ENCODE assay signal across 25 cellular contexts in genomic region chr12:64598831-64599230, GRCh38. TPM values are rescaled to one million over a fixed set of nuclear protein-coding genes. Genes with fewer than 3 reads are reported as not detected.
DNase-seq lines count a peak whose midpoint lies in the region; ATAC-seq and TF ChIP-seq lines count a peak whose summit lies in the region.
"Had no signal": no experiment of that assay in that cellular context is flagged by ENCODE, and none has a peak within 500 bp of the region (broad histone marks: within the 10 kb centered on the region; RNA-seq: fewer than 3 reads in every experiment).

No MANE protein-coding gene starts in this region.

- peaks cover 47% of the 10 kb centered on the region for H3K4me1 Mint-ChIP-seq in activated naive CD4-positive, alpha-beta T cell treated with anti-CD3 and anti-CD28 coated beads for 36 hours (ENCODE audit: low read depth)
- peaks cover 33% of the 10 kb centered on the region for H3K4me1 Mint-ChIP-seq in activated T-helper 17 cell treated with anti-CD3 and anti-CD28 coated beads, Interleukin-2, amount 50 U/mL, for 72 hours
- H3K4me1 Mint-ChIP-seq in Calu3 (ENCODE audit: low read depth, unreplicated experiment) = peaks cover 10% of the 10 kb centered on the region

- TF ChIP-seq EP300 in neural cell (conservative IDR thresholded peaks at IDR 0.05; ENCODE audit: poor library complexity, severe bottlenecking) = no peak

- H3K9me3 ChIP-seq in DND-41 (ENCODE audit: insufficient read depth, low read length, severe bottlenecking) (no peaks in the 10 kb centered on the region), neural cell (ENCODE audit: low read length) (no peaks in the 10 kb centered on the region)
- H3K9me3 ChIP-seq: esophagus squamous epithelium, gastrocnemius medialis, testis had no signal

- no peaks in the 10 kb centered on the region for H3K27me3 Mint-ChIP-seq in activated naive CD4-positive, alpha-beta T cell treated with anti-CD3 and anti-CD28 coated beads for 36 hours (ENCODE audit: low read depth)
- no peaks in the 10 kb centered on the region for H3K27me3 Mint-ChIP-seq in activated T-helper 17 cell treated with anti-CD3 and anti-CD28 coated beads, Interleukin-2, amount 50 U/mL, for 72 hours
- no peaks in the 10 kb centered on the region for H3K27me3 Mint-ChIP-seq in Calu3 (ENCODE audit: unreplicated experiment)
- H3K27me3 Mint-ChIP-seq: activated T-cell treated with anti-CD3 and anti-CD28 coated beads, Interleukin-2, amount 50 U/mL, for 24 hours; stimulated activated memory B cell treated with anti-CD40 and anti-IgM and Interleukin-4, amounts not matched to agents 10 μg/mL and 1 μg/mL and 100 μg/mL, for 72 hours had no signal

- no peak overlapping the region for H3K9ac ChIP-seq in DND-41 (ENCODE audit: low read depth, low read length)
- no peak overlapping the region for H3K9ac ChIP-seq in neural cell (ENCODE audit: low read length)
- H3K9ac ChIP-seq: neural progenitor cell had no signal

- peaks cover 3% of the 10 kb centered on the region for H3K9me3 Mint-ChIP-seq in activated naive CD4-positive, alpha-beta T cell treated with anti-CD3 and anti-CD28 coated beads for 36 hours
- H3K9me3 Mint-ChIP-seq in activated T-helper 17 cell treated with anti-CD3 and anti-CD28 coated beads, Interleukin-2, amount 50 U/mL, for 72 hours = no peaks in the 10 kb centered on the region
- H3K9me3 Mint-ChIP-seq in Calu3 (ENCODE audit: low read depth, unreplicated experiment) = no peaks in the 10 kb centered on the region
- H3K9me3 Mint-ChIP-seq: activated T-cell treated with anti-CD3 and anti-CD28 coated beads, Interleukin-2, amount 50 U/mL, for 24 hours; T-helper 1 cell treated with Interleukin-12 subunit alpha and Interleukin-12 subunit beta and Interleukin-4 antibody, amounts not matched to agents 30 μg/mL and 1 μg/mL, for 36 hours had no signal

- no peak for TF ChIP-seq RAD21 in neural cell (conservative IDR thresholded peaks at IDR 0.05)

- intact Hi-C loops in activated naive CD4-positive, alpha-beta T cell treated with anti-CD3 and anti-CD28 coated beads for 36 hours (cut with micrococcal nuclease) = loop anchor here (5.0 kb wide), 1 partner anchor 142 kb away; no protein-coding TSS in a partner anchor
- intact Hi-C loops in Calu3 (cut with micrococcal nuclease; ENCODE audit: unreplicated experiment) = no loop called here

- in situ Hi-C loops in GM13976 (cut with MboI; ENCODE audit: low sequenced_read_pairs, unreplicated experiment) = no loop called here

- peak; percentile 48 for ATAC-seq in DND-41 (ENCODE audit: insufficient read depth, low read depth)
- peak; percentile 23 for ATAC-seq in activated T-helper 17 cell treated with anti-CD3 and anti-CD28 coated beads, Interleukin-2, amount 50 U/mL, for 72 hours (replicated peaks)
- ATAC-seq: gastrocnemius medialis; left ventricle myocardium superior; stimulated activated memory B cell treated with anti-CD40 and anti-IgM and Interleukin-4, amounts not matched to agents 10 μg/mL and 1 μg/mL and 100 μg/mL, for 72 hours had no signal

- H3K79me2 ChIP-seq in DND-41 (ENCODE audit: insufficient read depth, low read length) (no peaks in the 10 kb centered on the region), neural cell (replicated peaks; ENCODE audit: insufficient read depth, low read length) (no peaks in the 10 kb centered on the region)

- H3K27me3 ChIP-seq in DND-41 (ENCODE audit: insufficient read depth, low read length, poor library complexity) (no peaks in the 10 kb centered on the region), neural cell (ENCODE audit: insufficient read depth, low read depth, low read length) (no peaks in the 10 kb centered on the region)
- H3K27me3 ChIP-seq: esophagus squamous epithelium, gastrocnemius medialis, neural progenitor cell, testis had no signal

- BruUV-seq in Calu3 (replicated peaks; lab: Mats Ljungman, UMichigan) = no TSS peak

- no peak overlapping the region for H3K27ac Mint-ChIP-seq in activated naive CD4-positive, alpha-beta T cell treated with anti-CD3 and anti-CD28 coated beads for 36 hours
- peak overlapping the region; percentile 73 for H3K27ac Mint-ChIP-seq in activated T-helper 17 cell treated with anti-CD3 and anti-CD28 coated beads, Interleukin-2, amount 50 U/mL, for 72 hours
- no peak overlapping the region for H3K27ac Mint-ChIP-seq in Calu3 (ENCODE audit: unreplicated experiment)
- H3K27ac Mint-ChIP-seq: neural progenitor cell; stimulated activated memory B cell treated with anti-CD40 and anti-IgM and Interleukin-4, amounts not matched to agents 10 μg/mL and 1 μg/mL and 100 μg/mL, for 72 hours; T-helper 1 cell treated with Interleukin-12 subunit alpha and Interleukin-12 subunit beta and Interleukin-4 antibody, amounts not matched to agents 30 μg/mL and 1 μg/mL, for 36 hours had no signal

- no peaks in the 10 kb centered on the region for H3K36me3 Mint-ChIP-seq in activated naive CD4-positive, alpha-beta T cell treated with anti-CD3 and anti-CD28 coated beads for 36 hours (ENCODE audit: low read depth)
- H3K36me3 Mint-ChIP-seq in activated T-helper 17 cell treated with anti-CD3 and anti-CD28 coated beads, Interleukin-2, amount 50 U/mL, for 72 hours (ENCODE audit: low read depth) = no peaks in the 10 kb centered on the region
- H3K36me3 Mint-ChIP-seq in Calu3 (ENCODE audit: insufficient read depth, unreplicated experiment) = no peaks in the 10 kb centered on the region
- H3K36me3 Mint-ChIP-seq: activated naive CD8-positive, alpha-beta T cell treated with anti-CD3 and anti-CD28 coated beads, Interleukin-2, amount 10 ng/mL, durations not matched to agents 7 days and 5 days; neural progenitor cell; stimulated activated memory B cell treated with anti-CD40 and anti-IgM and Interleukin-4, amounts not matched to agents 10 μg/mL and 1 μg/mL and 100 μg/mL, for 72 hours had no signal

- H3K4me3 ChIP-seq in DND-41 (ENCODE audit: low read depth in 1 of 2, low read length in 2 of 2) = no peak overlapping the region
- H3K4me3 ChIP-seq in neural cell (ENCODE audit: low read length) = no peak overlapping the region
- H3K4me3 ChIP-seq: esophagus squamous epithelium, gastrocnemius medialis, neural progenitor cell, skin epidermis, testis had no signal

- H4K20me1 ChIP-seq in DND-41 (ENCODE audit: insufficient read depth, low read length) (no peaks in the 10 kb centered on the region), neural cell (ENCODE audit: insufficient read depth) (no peaks in the 10 kb centered on the region)

- H3K4me3 Mint-ChIP-seq in activated naive CD4-positive, alpha-beta T cell treated with anti-CD3 and anti-CD28 coated beads for 36 hours = peak overlapping the region; percentile 75
- H3K4me3 Mint-ChIP-seq in activated T-helper 17 cell treated with anti-CD3 and anti-CD28 coated beads, Interleukin-2, amount 50 U/mL, for 72 hours = peak overlapping the region; percentile 86
- no peak overlapping the region for H3K4me3 Mint-ChIP-seq in Calu3 (ENCODE audit: low read depth, unreplicated experiment)
- H3K4me3 Mint-ChIP-seq: neural progenitor cell; stimulated activated memory B cell treated with anti-CD40 and anti-IgM and Interleukin-4, amounts not matched to agents 10 μg/mL and 1 μg/mL and 100 μg/mL, for 72 hours had no signal

- TF ChIP-seq CTCF in DND-41 (IDR thresholded peaks at IDR 0.05; ENCODE audit: borderline replicate concordance, extremely low read depth, low read length, poor library complexity, severe bottlenecking) (no peak), neural cell (IDR thresholded peaks at IDR 0.05; ENCODE audit: poor library complexity, severe bottlenecking) (no peak), GM13976 (IDR thresholded peaks at IDR 0.05; ENCODE audit: borderline replicate concordance, control extremely low read depth, extremely low read depth, insufficient read depth, missing control alignments) (no peak), Calu3 (IDR thresholded peaks at IDR 0.05; ENCODE audit: unreplicated experiment) (no peak)

- no peak overlapping the region for H2AFZ ChIP-seq in DND-41 (ENCODE audit: low read depth, low read length)
- H2AFZ ChIP-seq in neural cell (ENCODE audit: low read depth, low read length) = no peak overlapping the region
- H2AFZ ChIP-seq: neural progenitor cell had no signal

- H3K27ac ChIP-seq in DND-41 (ENCODE audit: low read length) (no peak overlapping the region), neural cell (ENCODE audit: low read length) (peak overlapping the region; percentile 8)
- H3K27ac ChIP-seq: esophagus squamous epithelium, gastrocnemius medialis, neural progenitor cell, testis had no signal

- no peak for DNase-seq in activated naive CD4-positive, alpha-beta T cell treated with anti-CD3 and anti-CD28 coated beads for 36 hours
- no peak for DNase-seq in activated naive CD4-positive, alpha-beta T cell treated with anti-CD3 and anti-CD28 coated beads, Interleukin-2, amount 50 U/mL, for 16 hours
- DNase-seq in DND-41 (no peak), cerebellar nuclear complex (lab: John Stamatoyannopoulos, UW) (no peak), GM13976 (ENCODE audit: low spot score) (no peak), Calu3 (no peak)
- DNase-seq: activated naive CD8-positive, alpha-beta T cell treated with anti-CD3 and anti-CD28 coated beads, Interleukin-2, amount 10 ng/mL, durations not matched to agents 7 days and 5 days; DMS79; esophagus squamous epithelium; gastrocnemius medialis; hypothalamus; left ventricle myocardium superior; midbrain; NCI-H1105; NCI-H2029; NCI-H226; SHP77; testis had no signal

- H3K36me3 ChIP-seq in DND-41 (ENCODE audit: insufficient read depth, low read length) (no peaks in the 10 kb centered on the region), neural cell (ENCODE audit: insufficient read depth, low read length) (no peaks in the 10 kb centered on the region)
- H3K36me3 ChIP-seq: esophagus squamous epithelium, gastrocnemius medialis, neural progenitor cell had no signal

- no peaks in the 10 kb centered on the region for H3F3A ChIP-seq in neural cell (ENCODE audit: insufficient read depth, low read length, poor library complexity, severe bottlenecking)

- CTCF ChIA-PET in activated naive CD4-positive, alpha-beta T cell treated with anti-CD3 and anti-CD28 coated beads for 36 hours (lab: Charles Lee) = no interaction called here
- CTCF ChIA-PET in Calu3 (lab: Charles Lee) = interaction anchor here (1.4 kb wide), 1 partner anchor 10 kb away, joined by 3 read pairs; no protein-coding TSS in a partner anchor

- no peaks in the 10 kb centered on the region for H3K9me2 ChIP-seq in neural cell (ENCODE audit: insufficient read depth, low read length)

- peaks cover 16% of the 10 kb centered on the region for H3K4me1 ChIP-seq in DND-41 (ENCODE audit: insufficient read depth, low read length)
- H3K4me1 ChIP-seq: esophagus squamous epithelium, gastrocnemius medialis, neural progenitor cell, testis had no signal

- H3K4me2 ChIP-seq in DND-41 (ENCODE audit: insufficient read depth, low read length) = peak overlapping the region; percentile 39; the same call in 1 of the 2 replicates
- H3K4me2 ChIP-seq in neural cell (ENCODE audit: low read length) = no peak overlapping the region
- H3K4me2 ChIP-seq: neural progenitor cell had no signal

RNA-seq across cellular contexts. Expression of gene RASSF3, which starts 11.5 kb away (rescaled TPM):
- total RNA-seq in activated naive CD4-positive, alpha-beta T cell treated with anti-CD3 and anti-CD28 coated beads for 36 hours = 10 to 100 TPM; 39.4 to 43.8 TPM
- total RNA-seq in activated T-helper 17 cell treated with anti-CD3 and anti-CD28 coated beads, Interleukin-2, amount 50 U/mL, for 72 hours = 10 to 100 TPM; 31.0 to 43.9 TPM
- 0.06 and 0.64 TPM in 2 replicates for polyA plus RNA-seq in neural cell
- polyA minus RNA-seq in neural cell = 0.49 and 0.93 TPM in 2 replicates
- total RNA-seq in Calu3 (2022) = 162 and 179 TPM in 2 replicates
